1 cellular context compared by ENCODE assay signal in the genomic region with DNA sequence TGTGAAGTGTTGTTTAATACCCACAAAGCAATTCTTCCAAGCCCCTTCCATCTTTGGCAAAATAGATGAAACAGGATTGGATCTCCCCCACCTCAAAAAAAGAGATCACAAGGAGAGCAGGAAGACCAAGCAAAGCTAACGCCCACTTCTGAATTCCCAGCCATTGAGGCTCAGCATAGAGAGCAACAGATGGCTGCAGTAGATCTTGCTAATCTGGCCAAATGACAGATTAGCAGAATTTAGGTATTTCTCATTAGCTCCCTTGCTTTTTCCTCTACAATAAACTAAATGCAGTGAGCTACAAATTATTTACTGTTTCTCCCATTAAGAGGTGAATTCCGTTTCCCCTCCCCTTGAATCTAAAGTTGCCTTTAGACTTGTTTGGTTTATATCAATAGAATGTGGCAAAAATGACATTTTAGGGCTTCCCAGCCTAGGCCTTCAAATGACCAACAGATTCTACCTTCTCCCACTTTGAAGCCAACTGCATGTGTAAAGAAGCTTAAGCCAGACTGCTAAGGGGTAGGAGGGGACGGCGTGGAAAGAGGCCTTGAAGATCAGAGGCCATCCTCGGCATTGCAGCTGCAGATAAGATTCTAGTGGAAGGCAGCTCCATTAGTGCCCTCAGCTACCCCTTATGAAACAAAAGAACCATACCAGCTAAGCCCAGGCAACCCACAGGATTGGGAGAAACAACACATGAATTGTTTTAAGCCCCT.
TF ChIP-seq lines count a peak whose summit lies in the region.

No MANE protein-coding gene starts in this region.

TF ChIP-seq in K562, 482 proteins besides CTCF, POLR2A, EP300 and RAD21 (continued from another document and continues in another):
- TF ChIP-seq E4F1 (CRISPR knock-in tag; IDR thresholded peaks at IDR 0.05; ENCODE audit: borderline replicate concordance) (no peak), ZFP30 (CRISPR knock-in tag; IDR thresholded peaks at IDR 0.05; ENCODE audit: borderline replicate concordance) (no peak), MAZ (CRISPR knock-in tag; conservative IDR thresholded peaks at IDR 0.05 in 1 of 2, IDR thresholded peaks at IDR 0.05 in 1 of 2) (no peak), IFI16 (CRISPR knock-in tag; IDR thresholded peaks at IDR 0.05) (no peak), FOXK2 (conservative IDR thresholded peaks at IDR 0.05 in 1 of 2, IDR thresholded peaks at IDR 0.05 in 1 of 2; ENCODE audit: low read depth in 2 of 2) (no peak), RFX1 (IDR thresholded peaks at IDR 0.05) (no peak), THRAP3 (IDR thresholded peaks at IDR 0.05; ENCODE audit: borderline replicate concordance) (no peak), PML (IDR thresholded peaks at IDR 0.05; ENCODE audit: low read length) (peak; percentile 53; the same call in 1 of the 2 replicates), NFRKB (IDR thresholded peaks at IDR 0.05; ENCODE audit: low read depth) (no peak), HDAC3 (IDR thresholded peaks at IDR 0.05; ENCODE audit: borderline replicate concordance, partially characterized antibody) (no peak), CTBP1 (IDR thresholded peaks at IDR 0.05; ENCODE audit: borderline replicate concordance) (0 out of 2 replicates have a peak, but pooled peaks have one; percentile 23), BRD9 (IDR thresholded peaks at IDR 0.05; ENCODE audit: low read depth, partially characterized antibody) (peak; percentile 16), MGA (IDR thresholded peaks at IDR 0.05) (peak; percentile 73), SNRNP70 (optimal IDR thresholded peaks at IDR 0.05; ENCODE audit: low read depth, low read length) (no peak), ATF1 (CRISPR knock-in tag; IDR thresholded peaks at IDR 0.05) (no peak), ATF1 (tag; IDR thresholded peaks at IDR 0.05) (no peak), NEUROD1 (IDR thresholded peaks at IDR 0.05; ENCODE audit: borderline replicate concordance, low read depth, low read length, partially characterized antibody) (no peak), SMARCE1 (IDR thresholded peaks at IDR 0.05) (peak; percentile 37; the same call in 1 of the 2 replicates), GABPB2 (CRISPR knock-in tag; conservative IDR thresholded peaks at IDR 0.05) (no peak)
- TF ChIP-seq, protein P1, sequence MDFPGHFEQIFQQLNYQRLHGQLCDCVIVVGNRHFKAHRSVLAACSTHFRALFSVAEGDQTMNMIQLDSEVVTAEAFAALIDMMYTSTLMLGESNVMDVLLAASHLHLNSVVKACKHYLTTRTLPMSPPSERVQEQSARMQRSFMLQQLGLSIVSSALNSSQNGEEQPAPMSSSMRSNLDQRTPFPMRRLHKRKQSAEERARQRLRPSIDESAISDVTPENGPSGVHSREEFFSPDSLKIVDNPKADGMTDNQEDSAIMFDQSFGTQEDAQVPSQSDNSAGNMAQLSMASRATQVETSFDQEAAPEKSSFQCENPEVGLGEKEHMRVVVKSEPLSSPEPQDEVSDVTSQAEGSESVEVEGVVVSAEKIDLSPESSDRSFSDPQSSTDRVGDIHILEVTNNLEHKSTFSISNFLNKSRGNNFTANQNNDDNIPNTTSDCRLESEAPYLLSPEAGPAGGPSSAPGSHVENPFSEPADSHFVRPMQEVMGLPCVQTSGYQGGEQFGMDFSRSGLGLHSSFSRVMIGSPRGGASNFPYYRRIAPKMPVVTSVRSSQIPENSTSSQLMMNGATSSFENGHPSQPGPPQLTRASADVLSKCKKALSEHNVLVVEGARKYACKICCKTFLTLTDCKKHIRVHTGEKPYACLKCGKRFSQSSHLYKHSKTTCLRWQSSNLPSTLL (IDR thresholded peaks at IDR 0.05): no peak
- TF ChIP-seq, protein P2, sequence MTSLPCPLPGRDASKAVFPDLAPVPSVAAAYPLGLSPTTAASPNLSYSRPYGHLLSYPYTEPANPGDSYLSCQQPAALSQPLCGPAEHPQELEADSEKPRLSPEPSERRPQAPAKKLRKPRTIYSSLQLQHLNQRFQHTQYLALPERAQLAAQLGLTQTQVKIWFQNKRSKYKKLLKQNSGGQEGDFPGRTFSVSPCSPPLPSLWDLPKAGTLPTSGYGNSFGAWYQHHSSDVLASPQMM (CRISPR knock-in tag; IDR thresholded peaks at IDR 0.05): no peak
- TF ChIP-seq, protein P3, sequence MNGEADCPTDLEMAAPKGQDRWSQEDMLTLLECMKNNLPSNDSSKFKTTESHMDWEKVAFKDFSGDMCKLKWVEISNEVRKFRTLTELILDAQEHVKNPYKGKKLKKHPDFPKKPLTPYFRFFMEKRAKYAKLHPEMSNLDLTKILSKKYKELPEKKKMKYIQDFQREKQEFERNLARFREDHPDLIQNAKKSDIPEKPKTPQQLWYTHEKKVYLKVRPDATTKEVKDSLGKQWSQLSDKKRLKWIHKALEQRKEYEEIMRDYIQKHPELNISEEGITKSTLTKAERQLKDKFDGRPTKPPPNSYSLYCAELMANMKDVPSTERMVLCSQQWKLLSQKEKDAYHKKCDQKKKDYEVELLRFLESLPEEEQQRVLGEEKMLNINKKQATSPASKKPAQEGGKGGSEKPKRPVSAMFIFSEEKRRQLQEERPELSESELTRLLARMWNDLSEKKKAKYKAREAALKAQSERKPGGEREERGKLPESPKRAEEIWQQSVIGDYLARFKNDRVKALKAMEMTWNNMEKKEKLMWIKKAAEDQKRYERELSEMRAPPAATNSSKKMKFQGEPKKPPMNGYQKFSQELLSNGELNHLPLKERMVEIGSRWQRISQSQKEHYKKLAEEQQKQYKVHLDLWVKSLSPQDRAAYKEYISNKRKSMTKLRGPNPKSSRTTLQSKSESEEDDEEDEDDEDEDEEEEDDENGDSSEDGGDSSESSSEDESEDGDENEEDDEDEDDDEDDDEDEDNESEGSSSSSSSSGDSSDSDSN (IDR thresholded peaks at IDR 0.05; ENCODE audit: borderline replicate concordance in 1 of 2, low read depth in 2 of 2, low read length in 2 of 2): peak; percentile 62 to 91; a peak in 3 of 4 replicates
- TF ChIP-seq, protein P4, sequence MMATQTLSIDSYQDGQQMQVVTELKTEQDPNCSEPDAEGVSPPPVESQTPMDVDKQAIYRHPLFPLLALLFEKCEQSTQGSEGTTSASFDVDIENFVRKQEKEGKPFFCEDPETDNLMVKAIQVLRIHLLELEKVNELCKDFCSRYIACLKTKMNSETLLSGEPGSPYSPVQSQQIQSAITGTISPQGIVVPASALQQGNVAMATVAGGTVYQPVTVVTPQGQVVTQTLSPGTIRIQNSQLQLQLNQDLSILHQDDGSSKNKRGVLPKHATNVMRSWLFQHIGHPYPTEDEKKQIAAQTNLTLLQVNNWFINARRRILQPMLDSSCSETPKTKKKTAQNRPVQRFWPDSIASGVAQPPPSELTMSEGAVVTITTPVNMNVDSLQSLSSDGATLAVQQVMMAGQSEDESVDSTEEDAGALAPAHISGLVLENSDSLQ (IDR thresholded peaks at IDR 0.05): peak; percentile 36; the same call in 1 of the 2 replicates
- TF ChIP-seq, protein P5, sequence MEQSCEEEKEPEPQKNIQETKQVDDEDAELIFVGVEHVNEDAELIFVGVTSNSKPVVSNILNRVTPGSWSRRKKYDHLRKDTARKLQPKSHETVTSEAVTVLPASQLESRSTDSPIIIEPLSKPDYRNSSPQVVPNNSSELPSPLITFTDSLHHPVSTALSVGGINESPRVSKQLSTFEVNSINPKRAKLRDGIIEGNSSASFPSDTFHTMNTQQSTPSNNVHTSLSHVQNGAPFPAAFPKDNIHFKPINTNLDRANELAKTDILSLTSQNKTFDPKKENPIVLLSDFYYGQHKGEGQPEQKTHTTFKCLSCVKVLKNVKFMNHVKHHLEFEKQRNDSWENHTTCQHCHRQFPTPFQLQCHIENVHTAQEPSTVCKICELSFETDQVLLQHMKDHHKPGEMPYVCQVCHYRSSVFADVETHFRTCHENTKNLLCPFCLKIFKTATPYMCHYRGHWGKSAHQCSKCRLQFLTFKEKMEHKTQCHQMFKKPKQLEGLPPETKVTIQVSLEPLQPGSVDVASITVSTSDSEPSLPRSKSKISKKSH (CRISPR knock-in tag; IDR thresholded peaks at IDR 0.05): no peak
- TF ChIP-seq, protein P6, sequence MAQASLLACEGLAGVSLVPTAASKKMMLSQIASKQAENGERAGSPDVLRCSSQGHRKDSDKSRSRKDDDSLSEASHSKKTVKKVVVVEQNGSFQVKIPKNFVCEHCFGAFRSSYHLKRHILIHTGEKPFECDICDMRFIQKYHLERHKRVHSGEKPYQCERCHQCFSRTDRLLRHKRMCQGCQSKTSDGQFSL (CRISPR knock-in tag; IDR thresholded peaks at IDR 0.05): no peak
- TF ChIP-seq, protein P6 (tag; IDR thresholded peaks at IDR 0.05): no peak
